Comparison of ENCODE assay signal across 35 cellular contexts in the genomic region with DNA sequence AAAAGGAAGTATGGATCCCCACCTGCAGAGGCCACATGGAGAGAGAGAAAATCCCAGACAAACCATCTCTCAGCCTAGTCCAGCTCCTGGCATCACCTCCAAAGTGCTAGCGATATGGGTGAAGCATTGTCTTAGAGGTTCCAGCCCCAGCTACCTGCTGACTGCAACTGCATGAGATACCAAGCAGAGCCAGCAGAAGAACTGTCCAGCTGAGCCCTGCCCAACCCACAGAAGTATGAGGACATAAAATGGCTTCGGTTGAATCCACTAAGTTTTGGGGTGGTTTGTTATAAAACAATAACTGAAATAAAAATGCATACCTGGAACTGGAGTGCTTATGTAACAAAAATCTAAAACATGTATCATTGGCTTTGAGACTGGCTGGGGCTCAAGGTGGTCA. TPM values are rescaled to one million over a fixed set of nuclear protein-coding genes. Genes with fewer than 3 reads are reported as not detected.
"Had no signal": no experiment of that assay in that cellular context is flagged by ENCODE, and none has a peak within 500 bp of the region (broad histone marks: within the 10 kb centered on the region; RNA-seq: fewer than 3 reads in every experiment).

No MANE protein-coding gene starts in this region.

- FAIRE-seq: endometrium, islet of Langerhans, keratinocyte had no signal

- H3K4me3 ChIP-seq: colonic mucosa, esophagus squamous epithelium, gastrocnemius medialis, heart right ventricle, left lung, lower lobe of right lung, mucosa of descending colon had no signal

- H3K36me3 Mint-ChIP-seq: mesothelial cell of epicardium, naive B cell had no signal

- H3K36me3 ChIP-seq: colonic mucosa, esophagus squamous epithelium, gastrocnemius medialis, heart right ventricle, left lung, lower lobe of right lung had no signal

- H3K27me3 ChIP-seq: colonic mucosa, gastrocnemius medialis, left lung had no signal

- H3K4me1 Mint-ChIP-seq: endodermal cell, mesothelial cell of epicardium, naive B cell had no signal

- ATAC-seq: effector memory CD8-positive, alpha-beta T cell; esophagus mucosa; gastrocnemius medialis; heart right ventricle; left cardiac atrium; left lung; left ventricle myocardium superior; lower lobe of right lung; mucosa of descending colon had no signal

- H3K4me1 ChIP-seq: colonic mucosa had no signal

- H3K9me3 Mint-ChIP-seq: effector memory CD8-positive, alpha-beta T cell had no signal

- DNase-seq: colonic mucosa; cortex of kidney; effector CD8-positive, alpha-beta T cell; effector memory CD8-positive, alpha-beta T cell; endodermal cell; erythroblast; esophagus squamous epithelium; foreskin fibroblast; foreskin melanocyte; gastrocnemius medialis; glutamatergic neuron; head of caudate nucleus; heart right ventricle; hippocampal formation; left cardiac atrium; left lung; left ventricle myocardium superior; lower lobe of right lung; mesenchymal stem cell; mucosa of descending colon; naive B cell had no signal

- H3K27ac ChIP-seq: colonic mucosa, epithelial cell of prostate, esophagus squamous epithelium, gastrocnemius medialis, heart right ventricle, left lung, lower lobe of right lung had no signal

- H3K27me3 Mint-ChIP-seq: effector memory CD8-positive, alpha-beta T cell had no signal

- H3K27ac Mint-ChIP-seq: dendritic cell treated with granulocyte-macrophage colony-stimulating factor and Interleukin-4, amounts not matched to agents 40 ng/mL and 50 ng/mL, for 4 days; endodermal cell; mesothelial cell of epicardium; naive B cell had no signal

- H3K9me3 ChIP-seq: colonic mucosa, gastrocnemius medialis, lower lobe of right lung, mucosa of descending colon had no signal

- H3K4me3 Mint-ChIP-seq: dendritic cell treated with granulocyte-macrophage colony-stimulating factor and Interleukin-4, amounts not matched to agents 40 ng/mL and 50 ng/mL, for 4 days; effector memory CD8-positive, alpha-beta T cell; endodermal cell; mesothelial cell of epicardium; naive B cell had no signal

RNA-seq across cellular contexts. Expression of a gene that starts 28.3 kb away (rescaled TPM):
- total RNA-seq: colonic mucosa, dermis microvascular lymphatic vessel endothelial cell, endodermal cell, esophagus mucosa, esophagus squamous epithelium, gastrocnemius medialis, glomerular endothelial cell, heart right ventricle, kidney epithelial cell, left cardiac atrium, left lung, left ventricle myocardium superior, lower leg skin, lower lobe of right lung, lung microvascular endothelial cell, mesenteric fat pad, mesothelial cell of epicardium, mucosa of descending colon, myocyte had no signal
- polyA plus RNA-seq: heart right ventricle, keratinocyte had no signal
